ENCODE assay signal across 10 cellular contexts in genomic region chr5:124289122-124289521, GRCh38.
A peak's percentile ranks its signal among the peaks of the same experiment; 100 is the strongest.
DNase-seq lines count a peak whose midpoint lies in the region; ATAC-seq and TF ChIP-seq lines count a peak whose summit lies in the region.
"Had no signal": no experiment of that assay in that cellular context is flagged by ENCODE, and none has a peak within 500 bp of the region (broad histone marks: within the 10 kb centered on the region; RNA-seq: fewer than 3 reads in every experiment).

No MANE protein-coding gene starts in this region.

- no peak overlapping the region for H3K27ac Mint-ChIP-seq in activated CD4-positive, alpha-beta memory T cell treated with anti-CD3 and anti-CD28 coated beads for 36 hours

- no peaks in the 10 kb centered on the region for H3K27me3 Mint-ChIP-seq in activated CD4-positive, alpha-beta memory T cell treated with anti-CD3 and anti-CD28 coated beads for 36 hours

- peak overlapping the region in 2 of 59 donors; percentile 10 for H3K4me3 ChIP-seq in dorsolateral prefrontal cortex
- H3K4me3 ChIP-seq: uterus had no signal

- TF ChIP-seq CTCF in dorsolateral prefrontal cortex (IDR thresholded peaks at IDR 0.05 in 54 of 56, conservative IDR thresholded peaks at IDR 0.05 in 2 of 56; ENCODE audit: low read depth in 1 of 56, partially characterized antibody in 56 of 56): no peak

- H3K4me1 Mint-ChIP-seq in activated CD4-positive, alpha-beta memory T cell treated with anti-CD3 and anti-CD28 coated beads for 36 hours (ENCODE audit: low read depth): no peaks in the 10 kb centered on the region

- CTCF ChIA-PET in activated CD4-positive, alpha-beta memory T cell treated with anti-CD3 and anti-CD28 coated beads for 36 hours (lab: Charles Lee): no interaction called here

- H3K27me3 ChIP-seq in dorsolateral prefrontal cortex: no peaks in the 10 kb centered on the region
- H3K27me3 ChIP-seq: uterus had no signal

- H3K27ac ChIP-seq in dorsolateral prefrontal cortex: peak overlapping the region in 58 of 59 donors; percentile 36 to 94 (median 88)

- intact Hi-C loops in dorsolateral prefrontal cortex (cut with DNase I): loop anchor here in 1 of 2 donors (10.0 kb wide), 1 partner anchor 456 kb away; the partner anchor contains the start of gene ZNF608
- intact Hi-C loops in activated CD4-positive, alpha-beta memory T cell treated with anti-CD3 and anti-CD28 coated beads for 36 hours (cut with micrococcal nuclease): no loop called here

- H3K36me3 Mint-ChIP-seq in activated CD4-positive, alpha-beta memory T cell treated with anti-CD3 and anti-CD28 coated beads for 36 hours: no peaks in the 10 kb centered on the region

- no peaks in the 10 kb centered on the region for H3K9me3 Mint-ChIP-seq in activated CD4-positive, alpha-beta memory T cell treated with anti-CD3 and anti-CD28 coated beads for 36 hours

- ATAC-seq in GM18909 (IDR thresholded peaks at IDR 0.05; ENCODE audit: poor library complexity, unreplicated experiment) (no peak), GM18511 (IDR thresholded peaks at IDR 0.05; ENCODE audit: unreplicated experiment) (no peak)

- POLR2A ChIA-PET in activated CD4-positive, alpha-beta memory T cell treated with anti-CD3 and anti-CD28 coated beads for 36 hours (lab: Charles Lee): no interaction called here

- H3K4me3 Mint-ChIP-seq in activated CD4-positive, alpha-beta memory T cell treated with anti-CD3 and anti-CD28 coated beads for 36 hours: no peak overlapping the region

- DNase-seq in Ammon's horn (ENCODE audit: low spot score) (peak; percentile 83), NCI-H1092 (lab: John Stamatoyannopoulos, UW) (peak; percentile 17), dorsolateral prefrontal cortex (peak; percentile 67 to 84 (median 76)), middle frontal gyrus (ENCODE audit: extremely low spot score, low spot score) (peak; percentile 51)
- no peak for DNase-seq in stimulated activated CD4-positive, alpha-beta T cell treated with anti-CD3 and anti-CD28 coated beads, Interleukin-4, amount 100 ng/mL, for 4 hours
- DNase-seq in activated CD4-positive, alpha-beta memory T cell treated with anti-CD3 and anti-CD28 coated beads for 36 hours: no peak
- DNase-seq: GDM1 had no signal

Comparison
In these comparisons a context has a peak if more than half of its experiments do, and no peak if none do; other contexts are left out.
1. DNase-seq: peak in Ammon's horn (single experiment), NCI-H1092 (single experiment), dorsolateral prefrontal cortex (10 of 10) and middle frontal gyrus (single experiment); none in stimulated activated CD4-positive, alpha-beta T cell treated with anti-CD3 and anti-CD28 coated beads, Interleukin-4, amount 100 ng/mL, for 4 hours (0 of 2) and activated CD4-positive, alpha-beta memory T cell treated with anti-CD3 and anti-CD28 coated beads for 36 hours (single experiment).